In the genomic region with DNA sequence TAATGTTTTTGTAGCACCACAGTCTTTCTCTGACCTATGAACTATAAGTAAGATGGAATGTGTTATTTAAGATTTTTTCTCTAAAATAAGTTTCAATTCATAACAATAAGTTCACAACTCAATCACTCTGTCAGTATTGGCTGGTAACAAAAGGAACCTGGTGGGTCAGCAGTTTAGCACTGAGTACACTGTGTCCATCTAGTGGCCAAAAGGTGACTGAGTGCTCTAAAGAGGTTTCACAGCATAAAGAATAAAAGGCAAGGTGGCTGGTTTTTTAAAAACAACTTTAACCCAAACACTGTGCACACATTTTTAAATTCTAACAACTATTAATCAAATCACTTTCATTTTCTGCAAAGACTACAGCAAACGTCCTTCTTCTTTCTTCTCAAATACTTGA, we compare ENCODE assay signal across 11 cellular contexts.
DNase-seq lines count a peak whose midpoint lies in the region; ATAC-seq, FAIRE-seq and TF ChIP-seq lines count a peak whose summit lies in the region.
"Had no signal": no experiment of that assay in that cellular context is flagged by ENCODE, and none has a peak within 500 bp of the region (broad histone marks: within the 10 kb centered on the region; RNA-seq: fewer than 3 reads in every experiment).

No MANE protein-coding gene starts in this region.

- H4K20me1 ChIP-seq in PC-3 (ENCODE audit: low read length), result no peaks in the 10 kb centered on the region

- ATAC-seq in Right ventricle myocardium inferior (no peak), PC-3 (peak; percentile 38; the same call in 1 of the 2 replicates)

- no peak overlapping the region for H3K9ac ChIP-seq in PC-3 (ENCODE audit: low read length)

- H3K27ac ChIP-seq in cardiac muscle cell, result no peak overlapping the region
- no peak overlapping the region for H3K27ac ChIP-seq in PC-3 (ENCODE audit: low read length)

- POLR2A ChIA-PET in PC-3 (lab: Charles Lee; ENCODE audit: unreplicated experiment), result no interaction called here

- intact Hi-C loops in Right ventricle myocardium inferior (cut with DNase I) (no loop called here), PC-3 (cut with micrococcal nuclease) (no loop called here)

- CTCF ChIA-PET in PC-3 (lab: Charles Lee), result no interaction called here

- no TSS peak for BruUV-seq in PC-3 (replicated peaks; lab: Mats Ljungman, UMichigan)

- no peak overlapping the region for H2AFZ ChIP-seq in PC-3 (ENCODE audit: low read length)

- H3K4me2 ChIP-seq in PC-3 (ENCODE audit: low read length), result no peak overlapping the region

- DNase-seq in cardiac muscle cell (ENCODE audit: low read depth in 1 of 2, low spot score in 1 of 2) (no peak), Right ventricle myocardium inferior (ENCODE audit: missing footprints) (no peak), PC-3 (peak; percentile 43), fibroblast of mammary gland (ENCODE audit: low read depth) (peak; percentile 17), urothelium cell line (ENCODE audit: low spot score) (peak; percentile 10), DMS153 treated with DMSO at 0.1 percent for 48 hours (lab: John Stamatoyannopoulos, UW; ENCODE audit: unreplicated experiment) (no peak), SIG-M5 treated with dmso at 0.1 percent for 504 hours (lab: John Stamatoyannopoulos, UW; ENCODE audit: unreplicated experiment) (no peak), anterior cingulate cortex (lab: John Stamatoyannopoulos, UW) (no peak)
- DNase-seq: effector CD4-positive, alpha-beta T cell; NCI-H82; T-helper 1 cell had no signal

- no peaks in the 10 kb centered on the region for H3K79me2 ChIP-seq in PC-3 (ENCODE audit: low read length)

- FAIRE-seq in urothelium cell line (lab: Jason Lieb, UNC), result no peak

- H3K9me3 ChIP-seq in cardiac muscle cell (ENCODE audit: low read depth) (no peaks in the 10 kb centered on the region), PC-3 (ENCODE audit: low read length) (no peaks in the 10 kb centered on the region)

- H3K36me3 ChIP-seq in cardiac muscle cell (no peaks in the 10 kb centered on the region), PC-3 (ENCODE audit: low read depth, low read length) (no peaks in the 10 kb centered on the region)

- no peaks in the 10 kb centered on the region for H3K9me2 ChIP-seq in PC-3 (replicated peaks; ENCODE audit: low read length)

- no peaks in the 10 kb centered on the region for H3F3A ChIP-seq in PC-3 (ENCODE audit: low read length, unreplicated experiment)

- no peaks in the 10 kb centered on the region for H3K4me1 ChIP-seq in cardiac muscle cell (ENCODE audit: low read depth)
- no peaks in the 10 kb centered on the region for H3K4me1 ChIP-seq in PC-3 (ENCODE audit: insufficient read depth, low read length)

- no peak overlapping the region for H3K4me3 ChIP-seq in cardiac muscle cell
- H3K4me3 ChIP-seq in PC-3 (ENCODE audit: low read length), result no peak overlapping the region
- no peak overlapping the region for H3K4me3 ChIP-seq in fibroblast of mammary gland (ENCODE audit: control insufficient read depth, low read depth, low read length)

- H3K27me3 ChIP-seq in cardiac muscle cell (no peaks in the 10 kb centered on the region), PC-3 (ENCODE audit: low read length) (no peaks in the 10 kb centered on the region)

- peak; percentile 10 for TF ChIP-seq CTCF in cardiac muscle cell (IDR thresholded peaks at IDR 0.05; ENCODE audit: low read depth, low read length)
- TF ChIP-seq CTCF in PC-3 (conservative IDR thresholded peaks at IDR 0.05; ENCODE audit: low read depth, low read length), result peak; percentile 65
- peak; percentile 47 for TF ChIP-seq CTCF in fibroblast of mammary gland (conservative IDR thresholded peaks at IDR 0.05; ENCODE audit: control insufficient read depth, insufficient read depth, low read depth, low read length)

Comparison
In these comparisons a context has a peak if more than half of its experiments do, and no peak if none do; other contexts are left out.
1. DNase-seq: peak in PC-3 (single experiment), fibroblast of mammary gland (single experiment) and urothelium cell line (single experiment); none in cardiac muscle cell (0 of 2), Right ventricle myocardium inferior (single experiment), DMS153 treated with DMSO at 0.1 percent for 48 hours (single experiment), SIG-M5 treated with dmso at 0.1 percent for 504 hours (single experiment) and anterior cingulate cortex (0 of 58).
2. CTCF ChIP-seq: peak in every context shown above with its lines; median percentile 65 in PC-3; 47 in fibroblast of mammary gland; 10 in cardiac muscle cell.